ENCODE assay signal across 8 cellular contexts in the genomic region with DNA sequence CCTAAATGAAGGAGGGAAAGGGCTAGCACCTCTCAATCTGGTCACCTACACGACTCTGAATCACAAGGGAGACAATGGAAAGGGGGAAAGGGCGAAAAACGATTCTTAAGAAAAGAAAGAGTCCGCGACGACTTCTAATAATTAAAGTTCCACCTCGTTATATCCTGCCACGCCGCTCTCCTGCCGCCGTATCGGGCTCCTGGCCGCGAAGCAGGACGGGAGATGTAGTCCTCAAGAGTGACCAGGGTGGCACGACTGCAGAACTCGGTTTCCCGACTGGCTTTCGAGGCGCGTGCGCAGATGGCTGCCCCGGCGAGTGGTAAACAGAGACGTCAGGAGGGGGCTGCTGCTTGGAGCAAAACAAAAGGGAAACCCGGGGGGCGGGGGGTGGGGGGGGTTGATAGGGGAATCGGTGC.
DNase-seq lines count a peak whose midpoint lies in the region; ATAC-seq lines count a peak whose summit lies in the region.

Gene FOXO4 (plus strand): TSS at position 297 of the 416 bp plus-strand sequence. CDS start 678 bp downstream, outside the sequence.

- ATAC-seq in GM19023 (IDR thresholded peaks at IDR 0.05; ENCODE audit: unreplicated experiment) (peak; percentile 87), HG03342 (IDR thresholded peaks at IDR 0.05; ENCODE audit: unreplicated experiment) (peak; percentile 82)
- peak; percentile 91 to 93 for ATAC-seq in activated CD4-positive, CD25-positive, alpha-beta regulatory T cell treated with anti-CD3 and anti-CD28 coated beads, Interleukin-2, amount 50 U/mL, for 24 hours

- DNase-seq in AG08395 (ENCODE audit: low spot score), result peak; percentile 90
- peak; percentile 34 to 86 for DNase-seq in NCI-H446 (lab: John Stamatoyannopoulos, UW)
- peak; percentile 91 for DNase-seq in cerebellar cortex (ENCODE audit: low spot score)
- peak; percentile 70 for DNase-seq in kidney glomerular epithelial cell (lab: John Stamatoyannopoulos, UW)
- DNase-seq in stimulated activated CD4-positive, alpha-beta T cell treated with anti-CD3 and anti-CD28 coated beads, Interleukin-15, amount 100 ng/mL, for 48 hours (ENCODE audit: low read depth in 2 of 2), result peak; percentile 78 to 86

Comparison
In these comparisons a context has a peak if more than half of its experiments do, and no peak if none do; other contexts are left out.
1. Peak in every context shown above with its lines: DNase-seq and ATAC-seq.